ENCODE assay signal across 26 cellular contexts in the genomic region with DNA sequence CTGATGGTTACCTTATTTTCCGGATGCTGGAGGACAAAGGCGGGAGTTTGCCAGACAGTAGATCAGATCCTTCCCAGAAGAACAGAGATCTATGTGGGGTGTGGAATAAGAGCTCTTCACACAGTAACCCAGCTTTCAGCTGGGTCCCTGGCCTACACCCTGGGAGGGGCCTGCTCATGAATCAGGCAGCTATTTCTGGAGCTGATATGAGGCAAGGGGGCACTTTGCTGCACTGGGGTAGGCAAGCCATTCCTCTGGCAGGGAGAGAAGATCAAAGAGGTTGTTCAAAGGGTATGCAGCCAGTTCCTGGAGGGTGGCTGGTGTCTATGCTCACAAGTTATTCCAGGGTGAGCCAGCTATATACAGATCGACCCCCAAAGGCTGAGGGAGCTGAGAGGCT. TPM values are rescaled to one million over a fixed set of nuclear protein-coding genes. Genes with fewer than 3 reads are reported as not detected.
DNase-seq lines count a peak whose midpoint lies in the region; ATAC-seq, FAIRE-seq and TF ChIP-seq lines count a peak whose summit lies in the region.
"Had no signal": no experiment of that assay in that cellular context is flagged by ENCODE, and none has a peak within 500 bp of the region (broad histone marks: within the 10 kb centered on the region; RNA-seq: fewer than 3 reads in every experiment).

No MANE protein-coding gene starts in this region.

- no peak for TF ChIP-seq RAD21 in IMR-90 (IDR thresholded peaks at IDR 0.05; ENCODE audit: low read length)
- TF ChIP-seq RAD21 in K562 (CRISPR knock-in tag; conservative IDR thresholded peaks at IDR 0.05 in 1 of 2, IDR thresholded peaks at IDR 0.05 in 1 of 2), result no peak

- TF ChIP-seq CTCF in IMR-90 (conservative IDR thresholded peaks at IDR 0.05; ENCODE audit: low read depth, low read length) (no peak), K562 (IDR thresholded peaks at IDR 0.05 in 2 of 3, conservative IDR thresholded peaks at IDR 0.05 in 1 of 3; ENCODE audit: insufficient read depth in 2 of 3, low read depth in 1 of 3, low read length in 3 of 3) (no peak), psoas muscle (IDR thresholded peaks at IDR 0.05) (no peak)

- peak overlapping the region; percentile 70; the same call in 2 of the 3 replicates for H2BK15ac ChIP-seq in IMR-90 (ENCODE audit: low read depth, low read length)

- no peak; the same call in 1 of the 2 replicates for ATAC-seq in IMR-90 (ENCODE audit: low read depth)
- peak; percentile 45 for ATAC-seq in K562
- peak; percentile 81 for ATAC-seq in left ventricle myocardium superior
- peak; percentile 60 to 80 (median 70) for ATAC-seq in psoas muscle
- ATAC-seq: GM12878; stimulated activated naive B cell treated with anti-CD40 and anti-IgM and Interleukin-4, amounts not matched to agents 10 μg/mL and 1 μg/mL and 100 μg/mL, for 72 hours had no signal

- H3K9me3 ChIP-seq in IMR-90 (ENCODE audit: control insufficient read depth, insufficient read depth, low read length), result no peaks in the 10 kb centered on the region
- no peaks in the 10 kb centered on the region for H3K9me3 ChIP-seq in K562 (replicated peaks; ENCODE audit: control insufficient read depth, insufficient read depth, low read depth, low read length)
- H3K9me3 ChIP-seq in psoas muscle, result no peaks in the 10 kb centered on the region
- H3K9me3 ChIP-seq: BLaER1, thoracic aorta, vagina had no signal

- H3K36me3 ChIP-seq in IMR-90 (ENCODE audit: control insufficient read depth, insufficient read depth, low read length) (no peaks in the 10 kb centered on the region), K562 (ENCODE audit: control insufficient read depth, insufficient read depth, low read length) (peaks cover 15% of the 10 kb centered on the region), psoas muscle (ENCODE audit: insufficient read depth in 1 of 2, low read depth in 1 of 2) (no peaks in the 10 kb centered on the region)
- H3K36me3 ChIP-seq: BLaER1, thoracic aorta, vagina had no signal

- no peak overlapping the region for H3K18ac ChIP-seq in IMR-90 (ENCODE audit: low read depth, low read length)

- H3K4me2 ChIP-seq in IMR-90 (ENCODE audit: low read depth, low read length) (no peak overlapping the region), K562 (ENCODE audit: insufficient read depth, low read length) (peak overlapping the region; percentile 33; the same call in 1 of the 2 replicates)
- H3K4me2 ChIP-seq: BLaER1 had no signal

- CTCF ChIA-PET in IMR-90 (lab: Yijun Ruan, JAX) (interaction anchor here (1.0 to 2.1 kb wide), 2 partner anchors 16 to 129 kb away, joined by 3 to 4 read pairs; no protein-coding TSS in a partner anchor), K562 (lab: Yijun Ruan, JAX; ENCODE audit: low intra/inter-chr PET ratio) (no interaction called here)

- peak overlapping the region; percentile 77 for H3K4ac ChIP-seq in IMR-90 (ENCODE audit: low read depth, low read length)

- H4K20me1 ChIP-seq in IMR-90 (ENCODE audit: insufficient read depth, low read length) (peaks cover 11% of the 10 kb centered on the region), K562 (replicated peaks; ENCODE audit: control insufficient read depth, insufficient read depth, low read length) (0 out of 2 replicates have a peak, but pooled peaks cover 3% of the 10 kb centered on the region)

- BruUV-seq in IMR-90 (replicated peaks; lab: Mats Ljungman, UMichigan), result no TSS peak
- no TSS peak for BruUV-seq in K562 (replicated peaks; lab: Mats Ljungman, UMichigan)

- peak overlapping the region; percentile 65 for H2BK20ac ChIP-seq in IMR-90 (ENCODE audit: low read depth, low read length)

- no peak overlapping the region for H3K23ac ChIP-seq in IMR-90 (ENCODE audit: low read depth, low read length)

- 0 out of 4 replicates have a peak overlapping the region, but pooled peaks of 1 of the 2 experiments have one; percentile 22 for H4K8ac ChIP-seq in IMR-90 (ENCODE audit: low read depth in 2 of 2, low read length in 2 of 2)

- no peaks in the 10 kb centered on the region for H3K27me3 ChIP-seq in IMR-90 (ENCODE audit: control insufficient read depth, insufficient read depth, low read length)
- H3K27me3 ChIP-seq in K562 (ENCODE audit: control insufficient read depth in 2 of 2, insufficient read depth in 2 of 2, low read length in 2 of 2), result no peaks in the 10 kb centered on the region
- no peaks in the 10 kb centered on the region for H3K27me3 ChIP-seq in psoas muscle (ENCODE audit: insufficient read depth in 3 of 3, low read length in 2 of 3)
- H3K27me3 ChIP-seq: BLaER1, vagina had no signal

- intact Hi-C loops in IMR-90 (cut with micrococcal nuclease) (loop anchor here (5.0 kb wide), 1 partner anchor 41 kb away; no protein-coding TSS in a partner anchor), K562 (cut with micrococcal nuclease) (no loop called here), left ventricle myocardium superior (cut with micrococcal nuclease) (no loop called here), psoas muscle (cut with DNase I) (no loop called here)

- no peak overlapping the region for H4K91ac ChIP-seq in IMR-90 (ENCODE audit: insufficient read depth, low read depth, low read length)

- H3K9me1 ChIP-seq in IMR-90 (ENCODE audit: insufficient read depth, low read length) (peaks cover 27% of the 10 kb centered on the region), K562 (ENCODE audit: control insufficient read depth, insufficient read depth, low read length) (peaks cover 4% of the 10 kb centered on the region)

- POLR2A ChIA-PET in IMR-90 (lab: Charles Lee; ENCODE audit: unreplicated experiment) (no interaction called here), K562 (lab: Yijun Ruan, JAX) (interaction anchor here (0.8 to 2.0 kb wide), 6 partner anchors 7 to 135 kb away, joined by 3 to 7 read pairs (median 4); no protein-coding TSS in a partner anchor)

- H2AK9ac ChIP-seq in IMR-90 (replicated peaks; ENCODE audit: low read depth, low read length, poor library complexity), result no peak overlapping the region

- H2BK120ac ChIP-seq in IMR-90 (ENCODE audit: low read depth, low read length), result peak overlapping the region; percentile 84

- H3K27ac ChIP-seq in IMR-90 (ENCODE audit: insufficient read depth, low read length), result no peak overlapping the region
- peak overlapping the region; percentile 44; the same call in 2 of the 3 replicates for H3K27ac ChIP-seq in K562 (ENCODE audit: extremely low read depth, low read depth, low read length)
- H3K27ac ChIP-seq in psoas muscle, result peak overlapping the region; percentile 94
- H3K27ac ChIP-seq: BLaER1, RWPE1, thoracic aorta, vagina had no signal

- peaks cover 68% of the 10 kb centered on the region for H3K79me2 ChIP-seq in K562 (ENCODE audit: control insufficient read depth, insufficient read depth, low read length)

- peak overlapping the region; percentile 80; the same call in 1 of the 2 replicates for H3K14ac ChIP-seq in IMR-90 (replicated peaks; ENCODE audit: low read depth, low read length)

- H2AFZ ChIP-seq in IMR-90 (replicated peaks; ENCODE audit: low read length, poor library complexity), result peak overlapping the region; percentile 64
- H2AFZ ChIP-seq in K562 (ENCODE audit: low read depth, low read length), result no peak overlapping the region

- no peak for TF ChIP-seq EP300 in K562 (IDR thresholded peaks at IDR 0.05; ENCODE audit: low read length)

- H3K4me3 ChIP-seq in IMR-90 (ENCODE audit: insufficient read depth, low read depth, low read length) (no peak overlapping the region), K562 (no peak overlapping the region), psoas muscle (peak overlapping the region; percentile 5)
- H3K4me3 ChIP-seq: BLaER1, GM12878, thoracic aorta, vagina had no signal

- peak overlapping the region; percentile 51 for H2AK5ac ChIP-seq in IMR-90 (ENCODE audit: low read depth, low read length)

- no peak overlapping the region for H3K56ac ChIP-seq in IMR-90 (ENCODE audit: extremely low read depth, insufficient read depth, low read length)

- no CpG with 5 or more reads among the region's 3 CpGs for WGBS in IMR-90 (ENCODE audit: extremely low coverage in 2 of 2, insufficient read length in 1 of 2), 2 experiments
- WGBS in K562 (ENCODE audit: insufficient coverage, low coverage, missing lambda C conversion rate), result 43% methylated on average over 3 of the region's 3 CpGs
- 30 to 46% (median 31%) methylated on average over 3 of the region's 3 CpGs for WGBS in psoas muscle, 3 donors

- H3K4me1 ChIP-seq in IMR-90 (ENCODE audit: control insufficient read depth, insufficient read depth, low read length), result peaks cover 12% of the 10 kb centered on the region
- peaks cover 24 to 60% of the 10 kb centered on the region in 2 experiments for H3K4me1 ChIP-seq in K562 (replicated peaks in 1 of 2; ENCODE audit: control insufficient read depth in 2 of 2, insufficient read depth in 2 of 2, low read length in 2 of 2)
- H3K4me1 ChIP-seq in psoas muscle, result peaks cover 88% of the 10 kb centered on the region

- H2BK5ac ChIP-seq in IMR-90 (ENCODE audit: low read depth, low read length, poor library complexity, severe bottlenecking), result no peak overlapping the region

- in situ Hi-C loops in IMR-90 (cut with MboI; ENCODE audit: low sequenced_read_pairs) (no loop called here), K562 (cut with MboI) (no loop called here)

- TF ChIP-seq POLR2A in IMR-90 (IDR thresholded peaks at IDR 0.05; ENCODE audit: low read depth, low read length), result no peak
- no peak for TF ChIP-seq POLR2A in K562 (conservative IDR thresholded peaks at IDR 0.05)

- dilution Hi-C loops in IMR-90 (cut with HindIII; ENCODE audit: low sequenced_read_pairs, unreplicated experiment), result no loop called here

- H3K9ac ChIP-seq in IMR-90 (ENCODE audit: low read depth, low read length) (no peak overlapping the region), K562 (ENCODE audit: insufficient read depth in 1 of 2, low read depth in 2 of 2, low read length in 2 of 2) (peak overlapping the region; percentile 6 to 22; a peak in 2 of 4 replicates)
- H3K9ac ChIP-seq: BLaER1 had no signal

- DNase-seq in IMR-90 (no peak), K562 (ENCODE audit: extremely low read depth in 1 of 4, low spot score in 3 of 4) (peak in 2 of 4 experiments; percentile 41 to 59), left ventricle myocardium superior (peak; percentile 54), psoas muscle (peak in 1 of 2 donors; percentile 81), GF-D8 (lab: John Stamatoyannopoulos, UW) (no peak), NCI-H345 (lab: John Stamatoyannopoulos, UW) (no peak), NCI-H187 (lab: John Stamatoyannopoulos, UW) (no peak), SIG-M5 treated with dmso at 0.1 percent for 504 hours (lab: John Stamatoyannopoulos, UW; ENCODE audit: unreplicated experiment) (no peak)
- DNase-seq: activated CD4-positive, alpha-beta T cell treated with anti-CD3 and anti-CD28 coated beads for 1 hour; activated naive CD4-positive, alpha-beta T cell; activated T-cell treated with anti-CD3 and anti-CD28 coated beads, Interleukin-2, amount 50 U/mL, for 48 hours; COR-L47; cortex of kidney; DMS79 treated with DMSO at 0.1 percent for 48 hours; endodermal cell; NCI-H1092 treated with DMSO at 0.1 percent for 48 hours; NCI-H1930; nucleus accumbens; stimulated activated CD4-positive, alpha-beta T cell treated with anti-CD3 and anti-CD28 coated beads, Interleukin-4, amount 100 ng/mL, for 1 hour; stimulated activated naive B cell treated with anti-CD40 and anti-IgM and Interleukin-4, amounts not matched to agents 10 μg/mL and 1 μg/mL and 100 μg/mL, for 72 hours had no signal

- no peak for FAIRE-seq in K562 (lab: Jason Lieb, UNC)
- FAIRE-seq: GM12878, H1 had no signal

- no peak overlapping the region for H4K5ac ChIP-seq in IMR-90 (ENCODE audit: low read depth, low read length)

- peaks cover 0 to 13% of the 10 kb centered on the region in 2 experiments; a peak in 2 of 4 replicates for H3K79me1 ChIP-seq in IMR-90 (ENCODE audit: low read depth in 1 of 2, low read length in 2 of 2)

RNA-seq across cellular contexts. Expression of gene CYSTM1, which starts 48.6 kb away (rescaled TPM):
- 6.7 and 7.3 TPM in 2 replicates for total RNA-seq in IMR-90 (2012; rRNA removed)
- polyA plus RNA-seq in IMR-90 (2012; rRNA removed), result 15.0 and 16.3 TPM in 2 replicates
- polyA plus RNA-seq in IMR-90 (2012; cell fraction: cytosol; rRNA removed), result 19.3 and 25.4 TPM in 2 replicates
- polyA plus RNA-seq in IMR-90 (2012; cell fraction: nucleus; rRNA removed; ENCODE audit: low replicate concordance), result 3.4 and 8.3 TPM in 2 replicates
- total RNA-seq in K562 (2011; cell fraction: chromatin; rRNA removed; ENCODE audit: low replicate concordance), result 8.9 and 10.7 TPM in 2 replicates
- 20.3 and 25.2 TPM in 2 replicates for total RNA-seq in K562 (2011; cell fraction: nucleolus; rRNA removed)
- 20.1 and 20.5 TPM in 2 replicates for total RNA-seq in K562 (2011; cell fraction: nucleoplasm; rRNA removed)
- total RNA-seq in K562 (2014; rRNA removed), result 76.1 and 127 TPM in 2 replicates
- total RNA-seq in K562 (2014; rRNA removed; fragmentation: Illumina TruSeq; extraction: Trizol), result 66.6 and 94.6 TPM in 2 replicates
- total RNA-seq in K562 (2015; rRNA removed; fragmentation: Illumina TruSeq; extraction: Trizol), result 118 and 129 TPM in 2 replicates
- 76.2 and 86.6 TPM in 2 replicates for total RNA-seq in K562 (2021)
- polyA plus RNA-seq in K562 (2011; rRNA removed), result 92.8 and 98.2 TPM in 2 replicates
- 97.9 and 207 TPM in 2 replicates for polyA plus RNA-seq in K562 (2011; cell fraction: cytosol; rRNA removed)
- 39.9 and 50.7 TPM in 2 replicates for polyA plus RNA-seq in K562 (2011; cell fraction: nucleus; rRNA removed)
- polyA plus RNA-seq in K562 (2012), result 136 and 260 TPM in 2 replicates
- 139 and 150 TPM in 2 replicates for polyA plus RNA-seq in K562 (2014; fragmentation: Illumina TruSeq; extraction: Trizol)
- polyA plus RNA-seq in K562 (2014; fragmentation: Nextera tagmentation; extraction: Ambion mirVana), result 100 to 1,000 TPM; 363 to 422 TPM
- 108 and 126 TPM in 2 replicates for polyA plus RNA-seq in K562 (2014; rRNA removed)
- 31.6 and 43.3 TPM in 2 replicates for polyA minus RNA-seq in K562 (2011; rRNA and poly(A)+ RNA removed)
- 48.6 and 56.5 TPM in 2 replicates for polyA minus RNA-seq in K562 (2011; cell fraction: cytosol; rRNA and poly(A)+ RNA removed)
- polyA minus RNA-seq in K562 (2011; cell fraction: nucleus; rRNA and poly(A)+ RNA removed), result 22.5 and 23.8 TPM in 2 replicates
- total RNA-seq in left ventricle myocardium superior, result 58.2 TPM
- 100 to 1,000 TPM; 193 to 408 (median 285) TPM for total RNA-seq in psoas muscle
- 100 to 1,000 TPM; 217 to 601 (median 297) TPM for polyA plus RNA-seq in psoas muscle
